In the genomic region with DNA sequence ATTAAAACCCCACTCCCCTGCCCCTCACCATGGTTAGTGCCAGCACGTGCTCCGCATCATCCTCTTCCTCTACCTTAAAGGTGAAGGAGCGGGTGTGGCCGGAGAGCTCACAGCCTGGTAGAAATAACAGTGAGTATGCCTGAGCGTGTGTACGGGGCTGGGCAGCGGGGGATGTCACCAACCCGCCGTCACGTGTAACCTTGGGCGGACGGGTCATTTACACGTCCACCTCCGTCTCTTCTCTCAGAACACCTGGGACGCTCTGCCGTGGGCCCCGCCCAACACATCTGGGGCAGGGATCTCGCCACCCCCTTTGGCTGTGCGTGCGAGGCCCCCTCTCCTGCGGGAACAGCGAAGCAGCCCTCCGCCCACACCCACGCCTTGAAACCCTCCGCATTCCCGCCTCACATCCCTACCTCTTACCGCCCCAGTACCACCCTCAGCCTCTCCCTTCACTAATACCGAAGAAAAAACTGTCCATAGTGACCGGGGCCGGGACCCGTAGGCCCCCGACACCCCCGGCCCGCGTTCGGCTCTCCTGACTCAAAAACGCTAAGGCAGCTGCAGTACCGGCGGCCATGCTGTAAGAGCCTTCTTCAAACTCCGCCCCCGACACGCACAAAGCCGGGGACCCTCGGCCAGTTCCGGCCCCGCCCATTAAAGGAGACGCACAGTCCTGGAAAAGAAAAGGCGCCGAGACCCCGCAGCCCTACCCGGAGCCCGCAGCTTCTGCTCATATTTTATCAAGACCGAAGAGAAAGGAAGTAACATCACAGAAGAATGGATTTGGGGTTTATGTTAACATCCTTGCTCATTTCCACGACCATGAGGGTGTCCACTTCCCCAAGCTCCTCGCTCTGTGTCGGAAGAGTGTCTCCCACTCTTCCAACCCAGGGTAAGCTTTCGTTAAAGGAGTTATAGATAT, we compare ENCODE assay signal across 1 cellular context.
TF ChIP-seq lines count a peak whose summit lies in the region.

NPM3 (minus strand) TSS at position 636 of the 925 bp plus-strand sequence; CDS start at position 580, 56 bp downstream.

TF ChIP-seq in HepG2, 621 proteins besides CTCF, POLR2A, EP300 and RAD21 (continued from another document and continues in another):
- TF ChIP-seq ZNF672 (CRISPR knock-in tag; IDR thresholded peaks at IDR 0.05) (no peak), ZNF335 (CRISPR knock-in tag; IDR thresholded peaks at IDR 0.05) (peak; percentile 65), ZFAT (CRISPR knock-in tag; conservative IDR thresholded peaks at IDR 0.05) (no peak), JDP2 (CRISPR knock-in tag; IDR thresholded peaks at IDR 0.05; ENCODE audit: borderline replicate concordance) (no peak), SUZ12 (IDR thresholded peaks at IDR 0.05; ENCODE audit: low read depth, low read length) (no peak), RELA (CRISPR knock-in tag; IDR thresholded peaks at IDR 0.05) (no peak), FOXA3 (CRISPR knock-in tag; IDR thresholded peaks at IDR 0.05) (no peak), ZNF724P (CRISPR knock-in tag; IDR thresholded peaks at IDR 0.05; ENCODE audit: borderline replicate concordance) (no peak), RFXANK (CRISPR knock-in tag; IDR thresholded peaks at IDR 0.05) (no peak), ZNF577 (CRISPR knock-in tag; IDR thresholded peaks at IDR 0.05; ENCODE audit: borderline replicate concordance, low read depth) (no peak), UBTF (CRISPR knock-in tag; IDR thresholded peaks at IDR 0.05) (peak; percentile 63; the same call in 1 of the 2 replicates), ZNF616 (CRISPR knock-in tag; IDR thresholded peaks at IDR 0.05; ENCODE audit: low read depth) (no peak), EHMT2 (IDR thresholded peaks at IDR 0.05; ENCODE audit: borderline replicate concordance, low read depth, low read length) (no peak), FOXM1 (CRISPR knock-in tag; IDR thresholded peaks at IDR 0.05) (no peak), ZNF549 (CRISPR knock-in tag; IDR thresholded peaks at IDR 0.05) (no peak), ZBTB3 (CRISPR knock-in tag; IDR thresholded peaks at IDR 0.05; ENCODE audit: borderline replicate concordance, low read depth) (no peak), ZNF772 (CRISPR knock-in tag; IDR thresholded peaks at IDR 0.05) (no peak), HMGA1 (CRISPR knock-in tag; conservative IDR thresholded peaks at IDR 0.05) (no peak), ZNF451 (CRISPR knock-in tag; IDR thresholded peaks at IDR 0.05) (no peak), PAWR (CRISPR knock-in tag; IDR thresholded peaks at IDR 0.05; ENCODE audit: borderline replicate concordance) (no peak), ATM (IDR thresholded peaks at IDR 0.05; ENCODE audit: borderline replicate concordance) (no peak), ZFYVE20 (CRISPR knock-in tag; IDR thresholded peaks at IDR 0.05; ENCODE audit: borderline replicate concordance, low read depth) (no peak), SAFB2 (CRISPR knock-in tag; IDR thresholded peaks at IDR 0.05; ENCODE audit: borderline replicate concordance, low read depth) (no peak), AKAP8 (CRISPR knock-in tag; IDR thresholded peaks at IDR 0.05) (no peak), SRSF4 (IDR thresholded peaks at IDR 0.05; ENCODE audit: low read depth, low read length, poor library complexity, severe bottlenecking) (no peak), ZNF235 (CRISPR knock-in tag; IDR thresholded peaks at IDR 0.05; ENCODE audit: borderline replicate concordance) (no peak; the same call in 1 of the 2 replicates), ZNF205 (CRISPR knock-in tag; IDR thresholded peaks at IDR 0.05) (no peak), MAF1 (CRISPR knock-in tag; IDR thresholded peaks at IDR 0.05; ENCODE audit: borderline replicate concordance) (no peak), ZBTB1 (CRISPR knock-in tag; IDR thresholded peaks at IDR 0.05; ENCODE audit: borderline replicate concordance) (no peak), ELF3 (CRISPR knock-in tag; IDR thresholded peaks at IDR 0.05) (no peak; the same call in 1 of the 2 replicates), HOXA3 (CRISPR knock-in tag; IDR thresholded peaks at IDR 0.05) (peak; percentile 72; the same call in 1 of the 2 replicates), ZNF383 (CRISPR knock-in tag; IDR thresholded peaks at IDR 0.05; ENCODE audit: borderline replicate concordance) (no peak), CCAR2 (optimal IDR thresholded peaks at IDR 0.05; ENCODE audit: low read depth, low read length) (no peak), RBFOX2 (IDR thresholded peaks at IDR 0.05; ENCODE audit: low read depth, low read length) (peak; percentile 64), ZNF746 (CRISPR knock-in tag; IDR thresholded peaks at IDR 0.05) (no peak), MAFG (CRISPR knock-in tag; IDR thresholded peaks at IDR 0.05) (no peak), ZNF782 (CRISPR knock-in tag; IDR thresholded peaks at IDR 0.05; ENCODE audit: borderline replicate concordance) (no peak), ZNF234 (CRISPR knock-in tag; conservative IDR thresholded peaks at IDR 0.05) (no peak), SMC3 (IDR thresholded peaks at IDR 0.05; ENCODE audit: low read length) (no peak), ZNF660 (CRISPR knock-in tag; IDR thresholded peaks at IDR 0.05; ENCODE audit: borderline replicate concordance, low read depth) (no peak), HOXD1 (CRISPR knock-in tag; IDR thresholded peaks at IDR 0.05) (no peak), ZSCAN20 (CRISPR knock-in tag; IDR thresholded peaks at IDR 0.05; ENCODE audit: borderline replicate concordance) (0 out of 2 replicates have a peak, but pooled peaks have one; percentile 36), ZNF264 (CRISPR knock-in tag; IDR thresholded peaks at IDR 0.05) (no peak), ISX (CRISPR knock-in tag; conservative IDR thresholded peaks at IDR 0.05) (no peak)
- TF ChIP-seq, protein P1, sequence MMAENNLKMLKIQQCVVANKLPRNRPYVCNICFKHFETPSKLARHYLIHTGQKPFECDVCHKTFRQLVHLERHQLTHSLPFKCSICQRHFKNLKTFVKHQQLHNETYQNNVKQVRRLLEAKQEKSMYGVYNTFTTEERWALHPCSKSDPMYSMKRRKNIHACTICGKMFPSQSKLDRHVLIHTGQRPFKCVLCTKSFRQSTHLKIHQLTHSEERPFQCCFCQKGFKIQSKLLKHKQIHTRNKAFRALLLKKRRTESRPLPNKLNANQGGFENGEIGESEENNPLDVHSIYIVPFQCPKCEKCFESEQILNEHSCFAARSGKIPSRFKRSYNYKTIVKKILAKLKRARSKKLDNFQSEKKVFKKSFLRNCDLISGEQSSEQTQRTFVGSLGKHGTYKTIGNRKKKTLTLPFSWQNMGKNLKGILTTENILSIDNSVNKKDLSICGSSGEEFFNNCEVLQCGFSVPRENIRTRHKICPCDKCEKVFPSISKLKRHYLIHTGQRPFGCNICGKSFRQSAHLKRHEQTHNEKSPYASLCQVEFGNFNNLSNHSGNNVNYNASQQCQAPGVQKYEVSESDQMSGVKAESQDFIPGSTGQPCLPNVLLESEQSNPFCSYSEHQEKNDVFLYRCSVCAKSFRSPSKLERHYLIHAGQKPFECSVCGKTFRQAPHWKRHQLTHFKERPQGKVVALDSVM (CRISPR knock-in tag; IDR thresholded peaks at IDR 0.05) = 0 out of 2 replicates have a peak, but pooled peaks have one; percentile 27
- TF ChIP-seq, protein P2, sequence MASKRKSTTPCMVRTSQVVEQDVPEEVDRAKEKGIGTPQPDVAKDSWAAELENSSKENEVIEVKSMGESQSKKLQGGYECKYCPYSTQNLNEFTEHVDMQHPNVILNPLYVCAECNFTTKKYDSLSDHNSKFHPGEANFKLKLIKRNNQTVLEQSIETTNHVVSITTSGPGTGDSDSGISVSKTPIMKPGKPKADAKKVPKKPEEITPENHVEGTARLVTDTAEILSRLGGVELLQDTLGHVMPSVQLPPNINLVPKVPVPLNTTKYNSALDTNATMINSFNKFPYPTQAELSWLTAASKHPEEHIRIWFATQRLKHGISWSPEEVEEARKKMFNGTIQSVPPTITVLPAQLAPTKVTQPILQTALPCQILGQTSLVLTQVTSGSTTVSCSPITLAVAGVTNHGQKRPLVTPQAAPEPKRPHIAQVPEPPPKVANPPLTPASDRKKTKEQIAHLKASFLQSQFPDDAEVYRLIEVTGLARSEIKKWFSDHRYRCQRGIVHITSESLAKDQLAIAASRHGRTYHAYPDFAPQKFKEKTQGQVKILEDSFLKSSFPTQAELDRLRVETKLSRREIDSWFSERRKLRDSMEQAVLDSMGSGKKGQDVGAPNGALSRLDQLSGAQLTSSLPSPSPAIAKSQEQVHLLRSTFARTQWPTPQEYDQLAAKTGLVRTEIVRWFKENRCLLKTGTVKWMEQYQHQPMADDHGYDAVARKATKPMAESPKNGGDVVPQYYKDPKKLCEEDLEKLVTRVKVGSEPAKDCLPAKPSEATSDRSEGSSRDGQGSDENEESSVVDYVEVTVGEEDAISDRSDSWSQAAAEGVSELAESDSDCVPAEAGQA (IDR thresholded peaks at IDR 0.05; ENCODE audit: low read depth) = 0 out of 2 replicates have a peak, but pooled peaks have one; percentile 38
- TF ChIP-seq, protein P2 (CRISPR knock-in tag; IDR thresholded peaks at IDR 0.05; ENCODE audit: borderline replicate concordance) = no peak
- TF ChIP-seq, protein P3, sequence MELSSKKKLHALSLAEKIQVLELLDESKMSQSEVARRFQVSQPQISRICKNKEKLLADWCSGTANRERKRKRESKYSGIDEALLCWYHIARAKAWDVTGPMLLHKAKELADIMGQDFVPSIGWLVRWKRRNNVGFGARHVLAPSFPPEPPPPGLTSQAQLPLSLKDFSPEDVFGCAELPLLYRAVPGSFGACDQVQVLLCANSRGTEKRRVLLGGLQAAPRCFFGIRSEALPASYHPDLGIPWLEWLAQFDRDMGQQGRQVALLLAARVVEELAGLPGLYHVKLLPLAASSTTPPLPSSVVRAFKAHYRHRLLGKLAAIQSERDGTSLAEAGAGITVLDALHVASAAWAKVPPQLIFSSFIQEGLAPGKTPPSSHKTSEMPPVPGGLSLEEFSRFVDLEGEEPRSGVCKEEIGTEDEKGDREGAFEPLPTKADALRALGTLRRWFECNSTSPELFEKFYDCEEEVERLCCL (CRISPR knock-in tag; IDR thresholded peaks at IDR 0.05; ENCODE audit: borderline replicate concordance) = no peak
- TF ChIP-seq, protein P4, sequence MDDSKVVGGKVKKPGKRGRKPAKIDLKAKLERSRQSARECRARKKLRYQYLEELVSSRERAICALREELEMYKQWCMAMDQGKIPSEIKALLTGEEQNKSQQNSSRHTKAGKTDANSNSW (CRISPR knock-in tag; IDR thresholded peaks at IDR 0.05; ENCODE audit: borderline replicate concordance) = no peak
- TF ChIP-seq, protein P5, sequence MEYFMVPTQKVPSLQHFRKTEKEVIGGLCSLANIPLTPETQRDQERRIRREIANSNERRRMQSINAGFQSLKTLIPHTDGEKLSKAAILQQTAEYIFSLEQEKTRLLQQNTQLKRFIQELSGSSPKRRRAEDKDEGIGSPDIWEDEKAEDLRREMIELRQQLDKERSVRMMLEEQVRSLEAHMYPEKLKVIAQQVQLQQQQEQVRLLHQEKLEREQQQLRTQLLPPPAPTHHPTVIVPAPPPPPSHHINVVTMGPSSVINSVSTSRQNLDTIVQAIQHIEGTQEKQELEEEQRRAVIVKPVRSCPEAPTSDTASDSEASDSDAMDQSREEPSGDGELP (IDR thresholded peaks at IDR 0.05; ENCODE audit: borderline replicate concordance, low read depth) = no peak
- TF ChIP-seq, protein P6, sequence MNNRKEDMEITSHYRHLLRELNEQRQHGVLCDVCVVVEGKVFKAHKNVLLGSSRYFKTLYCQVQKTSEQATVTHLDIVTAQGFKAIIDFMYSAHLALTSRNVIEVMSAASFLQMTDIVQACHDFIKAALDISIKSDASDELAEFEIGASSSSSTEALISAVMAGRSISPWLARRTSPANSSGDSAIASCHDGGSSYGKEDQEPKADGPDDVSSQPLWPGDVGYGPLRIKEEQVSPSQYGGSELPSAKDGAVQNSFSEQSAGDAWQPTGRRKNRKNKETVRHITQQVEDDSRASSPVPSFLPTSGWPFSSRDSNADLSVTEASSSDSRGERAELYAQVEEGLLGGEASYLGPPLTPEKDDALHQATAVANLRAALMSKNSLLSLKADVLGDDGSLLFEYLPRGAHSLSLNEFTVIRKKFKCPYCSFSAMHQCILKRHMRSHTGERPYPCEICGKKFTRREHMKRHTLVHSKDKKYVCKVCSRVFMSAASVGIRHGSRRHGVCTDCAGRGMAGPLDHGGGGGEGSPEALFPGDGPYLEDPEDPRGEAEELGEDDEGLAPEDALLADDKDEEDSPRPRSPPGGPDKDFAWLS (CRISPR knock-in tag; IDR thresholded peaks at IDR 0.05; ENCODE audit: borderline replicate concordance) = no peak
